Comparison of ENCODE assay signal across 8 cellular contexts in the genomic region with DNA sequence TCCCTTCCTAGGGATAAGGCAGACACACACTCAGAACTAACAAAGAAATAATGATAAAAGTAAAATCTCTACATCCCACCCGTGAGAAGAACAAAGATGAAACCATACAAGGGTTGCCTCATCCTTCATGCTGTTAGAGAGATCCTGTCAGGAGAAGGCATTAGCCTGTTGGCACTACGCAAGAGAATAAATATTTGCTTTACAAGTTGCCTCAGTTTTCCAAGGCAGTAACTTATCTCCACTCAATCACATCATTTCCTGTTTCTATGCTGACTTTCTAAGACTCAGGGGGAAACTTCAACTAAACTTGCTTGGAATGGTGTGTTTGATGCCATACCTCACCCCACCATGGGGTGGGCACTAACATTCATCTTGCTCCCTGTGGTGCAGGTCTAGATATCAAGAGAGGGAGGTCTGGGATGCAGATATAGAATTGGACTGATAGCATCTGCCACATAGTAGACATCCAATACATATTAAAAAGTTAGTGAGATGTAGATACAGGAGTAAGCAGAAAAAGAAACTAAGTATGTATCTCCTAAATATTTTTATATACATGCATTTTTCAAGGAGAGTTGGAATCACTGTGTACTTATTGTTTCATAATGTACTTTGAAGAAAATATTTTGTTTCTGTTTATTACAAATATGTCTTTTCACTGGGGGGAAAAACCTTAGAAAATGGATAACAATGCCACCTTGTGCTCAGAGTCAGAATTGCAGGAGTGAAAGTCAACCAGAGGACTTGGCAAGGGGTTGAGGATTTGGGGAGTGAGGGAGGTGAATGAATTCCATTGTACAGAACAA. TPM values are rescaled to one million over a fixed set of nuclear protein-coding genes. Genes with fewer than 3 reads are reported as not detected.
DNase-seq lines count a peak whose midpoint lies in the region; ATAC-seq, FAIRE-seq and TF ChIP-seq lines count a peak whose summit lies in the region.

No MANE protein-coding gene starts in this region.

- intact Hi-C loops in left ventricle myocardium inferior (cut with micrococcal nuclease), result no loop called here
- intact Hi-C loops in Right ventricle myocardium inferior (cut with DNase I), result loop anchor here (10.0 kb wide), 1 partner anchor 203 kb away; no protein-coding TSS in a partner anchor
- intact Hi-C loops in pancreas (cut with DNase I), result no loop called here

- H3K36me3 Mint-ChIP-seq in endothelial cell (ENCODE audit: low read depth, unreplicated experiment), result no peaks in the 10 kb centered on the region

- H3K4me3 ChIP-seq in left ventricle myocardium inferior (no peak overlapping the region), OCI-LY3 (ENCODE audit: low read length) (no peak overlapping the region), pancreas (no peak overlapping the region)

- H3K27me3 ChIP-seq in left ventricle myocardium inferior (ENCODE audit: low read depth) (no peaks in the 10 kb centered on the region), OCI-LY3 (ENCODE audit: low read depth, low read length) (no peaks in the 10 kb centered on the region), pancreas (peaks cover 0 to 7% (median 0%) of the 10 kb centered on the region in 4 donors)

- no peak for DNase-seq in left ventricle myocardium inferior
- no peak for DNase-seq in Right ventricle myocardium inferior (ENCODE audit: missing footprints)
- DNase-seq in endothelial cell (ENCODE audit: low spot score), result peak; percentile 13
- DNase-seq in pancreas, result peak in 3 of 6 donors; percentile 18 to 49 (median 19)
- DNase-seq in SHP77 (lab: John Stamatoyannopoulos, UW), result no peak

- ATAC-seq in Right ventricle myocardium inferior (no peak), HG02885 (IDR thresholded peaks at IDR 0.05; ENCODE audit: poor library complexity, unreplicated experiment) (peak; percentile 80), pancreas (peak; percentile 63 to 87 (median 82)), HG03520 (IDR thresholded peaks at IDR 0.05; ENCODE audit: unreplicated experiment) (no peak)

- H3K9me3 ChIP-seq in left ventricle myocardium inferior (replicated peaks), result no peaks in the 10 kb centered on the region
- no peaks in the 10 kb centered on the region for H3K9me3 ChIP-seq in OCI-LY3 (ENCODE audit: insufficient read depth, low read length)
- no peaks in the 10 kb centered on the region for H3K9me3 ChIP-seq in pancreas

- 10 to 13% methylated on average over 2 of the region's 2 CpGs for WGBS in pancreas, 2 donors

- H3K27me3 Mint-ChIP-seq in endothelial cell (ENCODE audit: unreplicated experiment), result no peaks in the 10 kb centered on the region

- no peaks in the 10 kb centered on the region for H4K20me1 ChIP-seq in OCI-LY3 (ENCODE audit: insufficient read depth, low read length)

- H2AFZ ChIP-seq in OCI-LY3 (ENCODE audit: low read depth, low read length), result no peak overlapping the region

- no peak overlapping the region for H3K4me3 Mint-ChIP-seq in endothelial cell (ENCODE audit: unreplicated experiment)

- H3K4me1 ChIP-seq in left ventricle myocardium inferior, result no peaks in the 10 kb centered on the region
- no peaks in the 10 kb centered on the region for H3K4me1 ChIP-seq in OCI-LY3 (ENCODE audit: low read length)
- peaks cover 0 to 8% (median 0%) of the 10 kb centered on the region in 3 donors for H3K4me1 ChIP-seq in pancreas

- H3K4me2 ChIP-seq in OCI-LY3 (ENCODE audit: low read length), result no peak overlapping the region

- TF ChIP-seq CTCF in left ventricle myocardium inferior (IDR thresholded peaks at IDR 0.05; ENCODE audit: borderline replicate concordance) (peak; percentile 63), OCI-LY3 (IDR thresholded peaks at IDR 0.05; ENCODE audit: low read depth, low read length) (peak; percentile 67), endothelial cell (IDR thresholded peaks at IDR 0.05; ENCODE audit: unreplicated experiment) (peak; percentile 70), pancreas (IDR thresholded peaks at IDR 0.05) (peak; percentile 27 to 63 (median 54))

- no peak overlapping the region for H3K27ac Mint-ChIP-seq in endothelial cell (ENCODE audit: unreplicated experiment)

- H3K27ac ChIP-seq in left ventricle myocardium inferior (replicated peaks), result no peak overlapping the region
- H3K27ac ChIP-seq in OCI-LY3 (ENCODE audit: low read length), result no peak overlapping the region
- no peak overlapping the region for H3K27ac ChIP-seq in pancreas

- no peaks in the 10 kb centered on the region for H3K79me2 ChIP-seq in OCI-LY3 (ENCODE audit: low read length)

- peaks cover 4% of the 10 kb centered on the region for H3K4me1 Mint-ChIP-seq in endothelial cell (ENCODE audit: unreplicated experiment)

- no peak overlapping the region for H3K9ac ChIP-seq in OCI-LY3 (ENCODE audit: low read length)

- no peaks in the 10 kb centered on the region for H3K9me3 Mint-ChIP-seq in endothelial cell (ENCODE audit: unreplicated experiment)

- FAIRE-seq in pancreas (lab: Jason Lieb, UNC), result peak; percentile 61

- H3K36me3 ChIP-seq in left ventricle myocardium inferior (no peaks in the 10 kb centered on the region), OCI-LY3 (replicated peaks; ENCODE audit: low read depth, low read length) (no peaks in the 10 kb centered on the region), pancreas (no peaks in the 10 kb centered on the region)

RNA-seq across cellular contexts. Expression of gene BEX4, which starts 57.2 kb away (rescaled TPM):
- total RNA-seq in left ventricle myocardium inferior (50.8 TPM), Right ventricle myocardium inferior (30.3 TPM), endothelial cell (ENCODE audit: unreplicated experiment) (85.0 TPM), pancreas (10 to 100 TPM in 3 of 6 donors, 1 to 10 TPM in 3; 7.4 to 18.5 (median 9.7) TPM)
- 10 to 100 TPM; 24.9 to 89.2 TPM for polyA plus RNA-seq in pancreas

Comparison
In these comparisons a context has a peak if more than half of its experiments do, and no peak if none do; other contexts are left out.
1. ATAC-seq: peak in HG02885 (single experiment) and pancreas (4 of 4); none in Right ventricle myocardium inferior (single experiment) and HG03520 (single experiment).
2. Peak in every context shown above with its lines, with median percentiles within 50 percentile points of each other: CTCF ChIP-seq.